ENCODE assay signal across 28 cellular contexts in the genomic region with DNA sequence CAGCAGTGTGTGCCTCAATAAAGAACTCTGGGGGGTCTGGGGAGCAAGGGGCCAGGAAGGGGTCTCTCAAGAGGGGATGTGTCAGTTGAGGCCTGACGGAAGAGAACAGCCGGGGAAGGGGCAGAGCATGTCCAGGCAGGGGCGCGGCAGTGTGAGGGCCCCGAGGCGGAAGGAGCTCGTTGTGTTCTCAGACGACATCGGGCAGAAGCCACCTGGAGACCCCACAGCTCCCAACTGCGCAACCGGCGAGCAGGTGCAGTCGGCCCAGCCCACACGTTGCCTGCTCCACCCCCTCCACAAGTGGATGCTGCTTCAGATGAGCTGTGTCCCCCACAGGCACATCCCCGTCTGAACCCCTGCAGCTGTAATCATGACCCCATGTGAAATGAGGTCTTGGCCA. TPM values are rescaled to one million over a fixed set of nuclear protein-coding genes. Genes with fewer than 3 reads are reported as not detected.
"Had no signal": no experiment of that assay in that cellular context is flagged by ENCODE, and none has a peak within 500 bp of the region (broad histone marks: within the 10 kb centered on the region; RNA-seq: fewer than 3 reads in every experiment).

No MANE protein-coding gene starts in this region.

- H3K36me3 ChIP-seq: colonic mucosa had no signal

- H3K27ac ChIP-seq: colonic mucosa, coronary artery, dorsolateral prefrontal cortex, epithelial cell of prostate, esophagus muscularis mucosa, esophagus squamous epithelium, foreskin keratinocyte, gastrocnemius medialis, gastroesophageal sphincter, heart left ventricle, heart right ventricle had no signal

- H3K4me3 ChIP-seq: colonic mucosa, coronary artery, dorsolateral prefrontal cortex, esophagus muscularis mucosa, esophagus squamous epithelium, gastrocnemius medialis, gastroesophageal sphincter, heart left ventricle, heart right ventricle had no signal

- H3K4me1 ChIP-seq: foreskin keratinocyte had no signal

- FAIRE-seq: colon, endometrium, endothelial cell of umbilical vein, frontal cortex had no signal

- DNase-seq: colonic mucosa; cortex of kidney; dermis blood vessel endothelial cell; dorsolateral prefrontal cortex; effector CD4-positive, alpha-beta T cell; effector CD8-positive, alpha-beta T cell; effector memory CD4-positive, alpha-beta T cell; effector memory CD8-positive, alpha-beta T cell; endodermal cell; erythroblast; esophagus squamous epithelium; foreskin fibroblast; foreskin keratinocyte; foreskin melanocyte; gastrocnemius medialis; glutamatergic neuron; head of caudate nucleus; heart left ventricle; heart right ventricle had no signal

- H3K9me3 ChIP-seq: colonic mucosa, esophagus muscularis mucosa, esophagus squamous epithelium, gastrocnemius medialis, gastroesophageal sphincter, heart left ventricle, heart right ventricle had no signal

- H3K27me3 ChIP-seq: colonic mucosa, dorsolateral prefrontal cortex, esophagus muscularis mucosa, esophagus squamous epithelium, foreskin keratinocyte, gastrocnemius medialis, gastroesophageal sphincter, heart left ventricle, heart right ventricle had no signal

RNA-seq across cellular contexts. Expression of gene GIPC3, which starts 36.4 kb away (rescaled TPM):
- total RNA-seq: epithelial cell of proximal tubule, foreskin keratinocyte had no signal
